14 cellular contexts compared by ENCODE assay signal in genomic region chr9:93579711-93580516, GRCh38. TPM values are rescaled to one million over a fixed set of nuclear protein-coding genes. Genes with fewer than 3 reads are reported as not detected.
DNase-seq lines count a peak whose midpoint lies in the region; ATAC-seq, FAIRE-seq and TF ChIP-seq lines count a peak whose summit lies in the region.
"Had no signal": no experiment of that assay in that cellular context is flagged by ENCODE, and none has a peak within 500 bp of the region (broad histone marks: within the 10 kb centered on the region; RNA-seq: fewer than 3 reads in every experiment).

No MANE protein-coding gene starts in this region.

- CTCF ChIA-PET in GM12878 (lab: Yijun Ruan, JAX) = interaction anchor here (4.5 kb wide), 1 partner anchor 14 kb away, joined by 24 read pairs; no protein-coding TSS in a partner anchor
- CTCF ChIA-PET in HEK293T (lab: Yijun Ruan, JAX) = no interaction called here

- ATAC-seq in GM12878 (no peak), psoas muscle (peak in 2 of 4 donors; percentile 42 to 49)
- ATAC-seq: stimulated activated memory B cell treated with anti-CD40 and anti-IgM and Interleukin-4, amounts not matched to agents 10 μg/mL and 1 μg/mL and 100 μg/mL, for 72 hours had no signal

- H4K20me1 ChIP-seq in GM12878 (ENCODE audit: control insufficient read depth, insufficient read depth) = no peaks in the 10 kb centered on the region

- in situ Hi-C loops in GM12878 (cut with MboI) = no loop called here

- SMC1A ChIA-PET in GM12878 (lab: Charles Lee; ENCODE audit: uncharacterized antibody, unreplicated experiment) = interaction anchor here (1.0 kb wide), 1 partner anchor 21 kb away, joined by 4 read pairs; no protein-coding TSS in a partner anchor

- H3K9ac ChIP-seq in GM12878 (ENCODE audit: control insufficient read depth, insufficient read depth, low read length) = no peak overlapping the region

- peaks cover 2% of the 10 kb centered on the region; the same call in 2 of the 3 replicates for H3K9me3 ChIP-seq in GM12878 (replicated peaks; ENCODE audit: control insufficient read depth, insufficient read depth, low read length)
- no peaks in the 10 kb centered on the region for H3K9me3 ChIP-seq in psoas muscle

- POLR2A ChIA-PET in GM12878 (lab: Charles Lee) = interaction anchor here (1.7 kb wide), 1 partner anchor 13 kb away, joined by 7 read pairs; no protein-coding TSS in a partner anchor
- POLR2A ChIA-PET in HEK293T (lab: Yijun Ruan, JAX) = no interaction called here

- DNase-seq in D341Med (ENCODE audit: low spot score) (peak; percentile 14), GM12878 (ENCODE audit: low read depth, low spot score) (no peak), immature natural killer cell (no peak), psoas muscle (no peak), NCI-H1417 treated with DMSO at 0.1 percent for 48 hours (lab: John Stamatoyannopoulos, UW) (no peak), mucosa of gallbladder (ENCODE audit: low spot score) (no peak), kidney tubule cell (ENCODE audit: low spot score) (no peak), HEK293T (ENCODE audit: extremely low spot score) (no peak)
- DNase-seq: activated CD4-positive, CD25-positive, alpha-beta regulatory T cell treated with anti-CD3 and anti-CD28 coated beads, Interleukin-2, amount 50 U/mL, for 72 hours; BE2C; cerebellar nuclear complex; Kasumi-1; stimulated activated CD4-positive, alpha-beta T cell treated with anti-CD3 and anti-CD28 coated beads, Interleukin-2, amount 100 ng/mL, for 48 hours had no signal

- no TSS peak for BruUV-seq in GM12878 (replicated peaks; lab: Mats Ljungman, UMichigan)

- H3K4me1 Mint-ChIP-seq in immature natural killer cell = peaks cover 44 to 46% of the 10 kb centered on the region in 2 donors

- H3K36me3 Mint-ChIP-seq in immature natural killer cell = peaks cover 0 to 4% (median 3%) of the 10 kb centered on the region in 3 donors

- no peak for TF ChIP-seq EP300 in GM12878 (IDR thresholded peaks at IDR 0.05; ENCODE audit: borderline replicate concordance in 1 of 2, control insufficient read depth in 1 of 2, low read depth in 2 of 2, low read length in 2 of 2)

- no peak for FAIRE-seq in GM12878 (lab: Jason Lieb, UNC)

- TF ChIP-seq POLR2A in GM12878 (IDR thresholded peaks at IDR 0.05; ENCODE audit: low read depth, low read length) = no peak

- H3K36me3 ChIP-seq in GM12878 (ENCODE audit: control insufficient read depth in 2 of 2, insufficient read depth in 2 of 2, low read length in 1 of 2) (no peaks in the 10 kb centered on the region), psoas muscle (ENCODE audit: insufficient read depth in 1 of 2, low read depth in 1 of 2) (no peaks in the 10 kb centered on the region)
- H3K36me3 ChIP-seq: BE2C had no signal

- H2AFZ ChIP-seq in GM12878 (ENCODE audit: control insufficient read depth, low read depth, low read length) = no peak overlapping the region

- H3K27me3 Mint-ChIP-seq in immature natural killer cell (ENCODE audit: low read depth in 3 of 3) = peaks cover 0 to 1% (median 1%) of the 10 kb centered on the region in 3 donors
- H3K27me3 Mint-ChIP-seq: stimulated activated memory B cell treated with anti-CD40 and anti-IgM and Interleukin-4, amounts not matched to agents 10 μg/mL and 1 μg/mL and 100 μg/mL, for 72 hours had no signal

- peak overlapping the region in 4 of 5 donors; percentile 13 to 83 (median 66) for H3K4me3 Mint-ChIP-seq in immature natural killer cell
- H3K4me3 Mint-ChIP-seq: stimulated activated memory B cell treated with anti-CD40 and anti-IgM and Interleukin-4, amounts not matched to agents 10 μg/mL and 1 μg/mL and 100 μg/mL, for 72 hours had no signal

- no peak for TF ChIP-seq CTCF in GM12878 (IDR thresholded peaks at IDR 0.05 in 2 of 3, conservative IDR thresholded peaks at IDR 0.05 in 1 of 3; ENCODE audit: control insufficient read depth in 2 of 3, extremely low read depth in 1 of 3, insufficient read depth in 1 of 3, low read depth in 3 of 3, low read length in 3 of 3)
- TF ChIP-seq CTCF in psoas muscle (IDR thresholded peaks at IDR 0.05) = no peak

- intact Hi-C loops in GM12878 (cut with micrococcal nuclease; ENCODE audit: unreplicated experiment) (no loop called here), psoas muscle (cut with DNase I) (no loop called here)

- H3K27ac ChIP-seq in GM12878 (ENCODE audit: control insufficient read depth, insufficient read depth) (no peak overlapping the region), psoas muscle (peak overlapping the region; percentile 6)

- RAD21 ChIA-PET in GM12878 (lab: Charles Lee; ENCODE audit: unreplicated experiment) = no interaction called here

- 83% methylated on average over 20 of the region's 20 CpGs for WGBS in GM12878 (ENCODE audit: insufficient coverage, insufficient replicate concordance, low lambda C conversion rate, missing lambda C conversion rate)
- WGBS in psoas muscle, 3 donors = 64 to 73% (median 69%) methylated on average over 20 of the region's 20 CpGs

- H3K27me3 ChIP-seq in GM12878 (replicated peaks in 1 of 2; ENCODE audit: control insufficient read depth in 2 of 2, insufficient read depth in 2 of 2, low read length in 1 of 2) (no peaks in the 10 kb centered on the region), psoas muscle (ENCODE audit: insufficient read depth in 3 of 3, low read length in 2 of 3) (no peaks in the 10 kb centered on the region)
- H3K27me3 ChIP-seq: BE2C had no signal

- H3K4me3 ChIP-seq in GM12878 (no peak overlapping the region), psoas muscle (no peak overlapping the region)

- H3K4me1 ChIP-seq in GM12878 (ENCODE audit: control insufficient read depth, insufficient read depth, low read length) = peaks cover 11% of the 10 kb centered on the region
- peaks cover 54% of the 10 kb centered on the region for H3K4me1 ChIP-seq in psoas muscle
- H3K4me1 ChIP-seq: BE2C had no signal

- peak overlapping the region in 2 of 6 donors; percentile 50 to 58 for H3K27ac Mint-ChIP-seq in immature natural killer cell
- H3K27ac Mint-ChIP-seq: stimulated activated memory B cell treated with anti-CD40 and anti-IgM and Interleukin-4, amounts not matched to agents 10 μg/mL and 1 μg/mL and 100 μg/mL, for 72 hours had no signal

- 0 out of 2 replicates have a peak overlapping the region, but pooled peaks have one; percentile 17 for H3K4me2 ChIP-seq in GM12878 (ENCODE audit: control insufficient read depth, insufficient read depth)

- no peaks in the 10 kb centered on the region for H3K9me3 Mint-ChIP-seq in immature natural killer cell
- H3K9me3 Mint-ChIP-seq: stimulated activated memory B cell treated with anti-CD40 and anti-IgM and Interleukin-4, amounts not matched to agents 10 μg/mL and 1 μg/mL and 100 μg/mL, for 72 hours had no signal

- peaks cover 6% of the 10 kb centered on the region for H3K79me2 ChIP-seq in GM12878 (ENCODE audit: control insufficient read depth, insufficient read depth, low read length)

- no peak for TF ChIP-seq RAD21 in GM12878 (IDR thresholded peaks at IDR 0.05; ENCODE audit: insufficient read depth, low read depth, low read length)

TF ChIP-seq in GM12878, 131 proteins besides CTCF, POLR2A, EP300 and RAD21 (continues in another document):
- no peak for TF ChIP-seq TARDBP (IDR thresholded peaks at IDR 0.05; ENCODE audit: borderline replicate concordance)

TF ChIP-seq in HEK293T, 16 proteins besides CTCF, POLR2A, EP300 and RAD21:
- TF ChIP-seq ELF4 (IDR thresholded peaks at IDR 0.05) (no peak), LEF1 (IDR thresholded peaks at IDR 0.05; ENCODE audit: borderline replicate concordance) (no peak), HDGF (IDR thresholded peaks at IDR 0.05; ENCODE audit: borderline replicate concordance) (no peak), FOXK2 (IDR thresholded peaks at IDR 0.05) (no peak), L3MBTL2 (conservative IDR thresholded peaks at IDR 0.05) (no peak), SP1 (IDR thresholded peaks at IDR 0.05) (no peak), FOXA1 (IDR thresholded peaks at IDR 0.05) (no peak), PKNOX1 (IDR thresholded peaks at IDR 0.05) (no peak), CTBP1 (IDR thresholded peaks at IDR 0.05; ENCODE audit: borderline replicate concordance) (no peak), FOXM1 (IDR thresholded peaks at IDR 0.05; ENCODE audit: borderline replicate concordance) (no peak), ZNF384 (IDR thresholded peaks at IDR 0.05) (no peak), ARNT (IDR thresholded peaks at IDR 0.05) (no peak)

RNA-seq across cellular contexts. Expression of gene PHF2, which starts 3.5 kb away (rescaled TPM):
- 8.7 and 9.9 TPM in 2 replicates for total RNA-seq in GM12878 (2013; cell fraction: nucleolus; rRNA removed)
- total RNA-seq in GM12878 (2014; rRNA removed) (8.1 and 8.9 TPM in 2 replicates), GM12878 (2014; rRNA removed; fragmentation: Illumina TruSeq; extraction: Trizol) (5.1 and 5.2 TPM in 2 replicates), GM12878 (2021) (13.3 TPM in 2 replicates), psoas muscle (10 to 100 TPM; 19.1 to 26.6 (median 20.1) TPM), mucosa of gallbladder (31.0 TPM)
- polyA plus RNA-seq in GM12878 (2011; ENCODE audit: low read depth) = 2.6 TPM
- polyA plus RNA-seq in GM12878 (2011; rRNA removed) (4.4 and 5.8 TPM in 2 replicates), GM12878 (2014; fragmentation: Illumina TruSeq; extraction: Trizol) (6.0 and 8.0 TPM in 2 replicates), GM12878 (2014; fragmentation: Nextera tagmentation; extraction: Ambion mirVana) (under 1 TPM; 0.34 to 0.68 TPM), GM12878 (2014; rRNA removed) (8.6 and 10.3 TPM in 2 replicates), GM12878 (2016; fragmentation: Nextera tagmentation; extraction: Ambion mirVana) (1 to 10 TPM; 1.9 to 2.2 TPM), immature natural killer cell (1 to 10 TPM in 1 of 3 donors, under 1 TPM in 2; 0.58 to 2.1 (median 0.80) TPM), psoas muscle (10 to 100 TPM in 2 of 3 donors, 1 to 10 TPM in 1; 9.3 to 17.7 (median 13.8) TPM)
- 3.6 and 3.7 TPM in 2 replicates for polyA plus RNA-seq in GM12878 (2011; cell fraction: cytosol; rRNA removed)
- polyA plus RNA-seq in GM12878 (2011; cell fraction: nucleus; rRNA removed) = 13.5 and 18.8 TPM in 2 replicates
- polyA plus RNA-seq in GM12878 (2012) = 5.9 and 6.6 TPM in 2 replicates
- polyA minus RNA-seq in GM12878 (2011; rRNA and poly(A)+ RNA removed) = 3.4 and 4.0 TPM in 2 replicates
- 3.1 and 3.2 TPM in 2 replicates for polyA minus RNA-seq in GM12878 (2011; cell fraction: cytosol; rRNA and poly(A)+ RNA removed)
- polyA minus RNA-seq in GM12878 (2011; cell fraction: nucleus; rRNA and poly(A)+ RNA removed) = 3.3 and 4.9 TPM in 2 replicates
